ENCODE assay signal across 8 cellular contexts in the genomic region with DNA sequence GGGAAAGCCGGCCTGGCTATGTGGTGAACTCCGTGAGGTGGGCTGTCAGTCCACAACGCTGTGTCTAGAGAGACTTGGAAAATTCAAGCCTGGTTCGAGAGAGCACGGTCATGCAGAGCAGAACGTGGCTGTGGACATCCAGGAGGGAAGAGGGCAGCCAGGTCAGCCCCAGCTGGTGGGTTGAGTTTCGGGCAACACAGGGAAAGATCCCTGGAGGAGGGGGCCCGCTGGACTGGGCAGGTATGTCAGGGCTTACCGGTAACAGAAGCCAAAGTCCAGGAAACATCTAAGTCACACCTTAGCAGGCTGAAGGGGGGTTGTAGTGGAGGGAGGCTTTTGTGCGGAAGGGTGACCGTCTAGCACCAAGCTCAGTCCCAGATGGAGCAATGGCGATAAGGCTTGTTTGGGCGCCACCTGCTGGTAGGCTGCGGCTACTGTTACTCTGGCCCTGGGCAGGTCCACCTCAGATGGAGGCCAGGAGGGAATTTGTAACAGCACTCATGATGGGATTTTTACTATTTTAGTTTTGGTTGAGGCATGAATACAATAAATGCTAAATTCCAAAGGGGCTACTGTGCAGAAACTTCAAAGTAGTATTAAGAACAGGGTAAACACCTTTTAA.
A peak's percentile ranks its signal among the peaks of the same experiment; 100 is the strongest.
DNase-seq lines count a peak whose midpoint lies in the region; ATAC-seq, FAIRE-seq and TF ChIP-seq lines count a peak whose summit lies in the region.

No MANE protein-coding gene starts in this region.

- H3K27me3 ChIP-seq in GM23248 (replicated peaks; ENCODE audit: insufficient read depth) = no peaks in the 10 kb centered on the region
- H3K27me3 ChIP-seq in KMS-11 (ENCODE audit: insufficient read depth, low read depth) = no peaks in the 10 kb centered on the region
- no peaks in the 10 kb centered on the region for H3K27me3 ChIP-seq in RWPE2 (ENCODE audit: insufficient read depth, poor library complexity, severe bottlenecking)
- H3K27me3 ChIP-seq in pancreas = no peaks in the 10 kb centered on the region

- no peaks in the 10 kb centered on the region for H4K20me1 ChIP-seq in GM23248 (ENCODE audit: insufficient read depth)
- no peaks in the 10 kb centered on the region for H4K20me1 ChIP-seq in KMS-11 (ENCODE audit: insufficient read depth)

- no peaks in the 10 kb centered on the region for H3F3A ChIP-seq in GM23248 (ENCODE audit: insufficient read depth)

- no peak overlapping the region for H3K27ac ChIP-seq in GM23248
- H3K27ac ChIP-seq in KMS-11 = no peak overlapping the region
- no peak overlapping the region for H3K27ac ChIP-seq in RWPE2 (ENCODE audit: poor library complexity, severe bottlenecking)
- H3K27ac ChIP-seq in pancreas = no peak overlapping the region

- H3K4me3 Mint-ChIP-seq in type B pancreatic cell = no peak overlapping the region

- no peak overlapping the region for H3K4me3 ChIP-seq in GM23248
- no peak overlapping the region for H3K4me3 ChIP-seq in KMS-11 (IDR thresholded peaks at IDR 0.05; ENCODE audit: insufficient read depth, low read depth, low read length)
- no peak overlapping the region for H3K4me3 ChIP-seq in RWPE2 (ENCODE audit: severe bottlenecking)
- no peak overlapping the region for H3K4me3 ChIP-seq in pancreas

- no peaks in the 10 kb centered on the region for H3K36me3 ChIP-seq in GM23248 (ENCODE audit: low read depth)
- no peaks in the 10 kb centered on the region for H3K36me3 ChIP-seq in KMS-11 (ENCODE audit: insufficient read depth)
- no peaks in the 10 kb centered on the region for H3K36me3 ChIP-seq in RWPE2 (ENCODE audit: low read depth)
- no peaks in the 10 kb centered on the region for H3K36me3 ChIP-seq in pancreas

- H2AFZ ChIP-seq in GM23248 (0 out of 2 replicates have a peak overlapping the region, but pooled peaks have one; percentile 32), KMS-11 (ENCODE audit: low read depth) (no peak overlapping the region)

- peak; percentile 89 for ATAC-seq in RWPE2 (ENCODE audit: low read depth)
- ATAC-seq in pancreas = peak; percentile 97 to 99 (median 98)

- peaks cover 4% of the 10 kb centered on the region for H3K27me3 Mint-ChIP-seq in type B pancreatic cell

- H3K4me1 Mint-ChIP-seq in type B pancreatic cell (ENCODE audit: unreplicated experiment) = peaks cover 31% of the 10 kb centered on the region

- TF ChIP-seq CTCF in KMS-11 (conservative IDR thresholded peaks at IDR 0.05; ENCODE audit: low read depth, low read length) (peak; percentile 82), RWPE2 (IDR thresholded peaks at IDR 0.05; ENCODE audit: poor library complexity, severe bottlenecking) (peak; percentile 70), pancreas (IDR thresholded peaks at IDR 0.05) (peak; percentile 78 to 90 (median 88)), type B pancreatic cell (conservative IDR thresholded peaks at IDR 0.05) (peak; percentile 97)

- peak overlapping the region; percentile 20 for H3K27ac Mint-ChIP-seq in type B pancreatic cell

- intact Hi-C loops in pancreas (cut with DNase I) = loop anchor here in 1 of 3 donors (10.0 kb wide), 1 partner anchor 440 kb away; no protein-coding TSS in a partner anchor

- H3K4me2 ChIP-seq in GM23248 (ENCODE audit: unreplicated experiment) (no peak overlapping the region), KMS-11 (0 out of 2 replicates have a peak overlapping the region, but pooled peaks have one; percentile 13)

- no peaks in the 10 kb centered on the region for H3K36me3 Mint-ChIP-seq in type B pancreatic cell

- FAIRE-seq in pancreas (lab: Jason Lieb, UNC) = no peak

- no peaks in the 10 kb centered on the region for H3K9me2 ChIP-seq in GM23248 (ENCODE audit: insufficient read depth)

- H3K4me1 ChIP-seq in GM23248 (ENCODE audit: insufficient read depth) (no peaks in the 10 kb centered on the region), KMS-11 (ENCODE audit: low read depth, poor library complexity, severe bottlenecking) (peaks cover 8% of the 10 kb centered on the region), RWPE2 (ENCODE audit: insufficient read depth, poor library complexity, severe bottlenecking) (no peaks in the 10 kb centered on the region), pancreas (no peaks in the 10 kb centered on the region)

- H3K9ac ChIP-seq in GM23248 (no peak overlapping the region), KMS-11 (no peak overlapping the region)

- no peaks in the 10 kb centered on the region for H3K9me3 Mint-ChIP-seq in type B pancreatic cell

- no peaks in the 10 kb centered on the region for H3K9me3 ChIP-seq in GM23248 (ENCODE audit: low read depth)
- no peaks in the 10 kb centered on the region for H3K9me3 ChIP-seq in RWPE2 (ENCODE audit: severe bottlenecking)
- no peaks in the 10 kb centered on the region for H3K9me3 ChIP-seq in pancreas

- 35 to 38% methylated on average over 14 of the region's 14 CpGs for WGBS in GM23248 (ENCODE audit: low coverage in 1 of 2, low lambda C conversion rate in 2 of 2, missing lambda C conversion rate in 2 of 2), 2 experiments
- 38 to 44% methylated on average over 14 of the region's 14 CpGs for WGBS in pancreas, 2 donors

- DNase-seq in GDM1 (lab: John Stamatoyannopoulos, UW) (peak; percentile 44), GM23248 (peak; percentile 74), RWPE2 (ENCODE audit: low spot score) (no peak), globus pallidus (ENCODE audit: low spot score) (peak; percentile 68), pancreas (peak; percentile 52 to 92 (median 78)), type B pancreatic cell (ENCODE audit: extremely low spot score, unreplicated experiment) (peak; percentile 85)
- peak; percentile 89 for DNase-seq in activated effector memory CD4-positive, alpha-beta T cell treated with anti-CD3 and anti-CD28 coated beads, Interleukin-2, amount 50 U/mL, for 16 hours

- in situ Hi-C loops in GM23248 (cut with MboI) = no loop called here

- H3K79me2 ChIP-seq in GM23248 (ENCODE audit: insufficient read depth) = no peaks in the 10 kb centered on the region
- H3K79me2 ChIP-seq in KMS-11 (ENCODE audit: insufficient read depth, low read depth) = no peaks in the 10 kb centered on the region
